In the genomic region with DNA sequence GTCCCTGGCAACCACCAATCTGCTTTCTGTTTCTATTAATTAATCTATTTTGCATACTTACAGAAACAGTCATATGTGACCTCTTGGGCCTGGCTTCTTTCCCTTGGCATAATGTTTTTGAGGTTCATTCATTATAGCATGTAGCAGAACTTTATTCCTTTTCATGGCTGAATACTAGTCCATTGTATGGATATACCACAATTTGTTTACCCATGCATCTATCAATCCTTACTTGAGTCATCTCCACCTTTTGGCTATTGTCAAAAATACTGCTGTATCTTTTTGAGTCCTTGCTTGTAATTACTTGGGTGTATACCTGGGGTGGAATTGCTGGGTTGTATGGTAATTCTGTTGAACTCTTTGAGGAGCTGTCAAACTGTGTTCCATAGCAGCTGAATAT, we compare ENCODE assay signal across 24 cellular contexts.
DNase-seq lines count a peak whose midpoint lies in the region; ATAC-seq, FAIRE-seq and TF ChIP-seq lines count a peak whose summit lies in the region.
"Had no signal": no experiment of that assay in that cellular context is flagged by ENCODE, and none has a peak within 500 bp of the region (broad histone marks: within the 10 kb centered on the region; RNA-seq: fewer than 3 reads in every experiment).

No MANE protein-coding gene starts in this region.

- H3K79me2 ChIP-seq in K562 (ENCODE audit: control insufficient read depth, insufficient read depth, low read length): no peaks in the 10 kb centered on the region

- H3K27ac ChIP-seq in HEK293 (ENCODE audit: extremely low read depth, low read depth, low read length) (no peak overlapping the region), K562 (ENCODE audit: extremely low read depth, low read depth, low read length) (no peak overlapping the region), coronary artery (no peak overlapping the region)
- H3K27ac ChIP-seq: BLaER1 had no signal

- TF ChIP-seq CTCF in D721Med (IDR thresholded peaks at IDR 0.05; ENCODE audit: insufficient read depth, missing control alignments) (no peak), HEK293 (tag by site-specific recombination; IDR thresholded peaks at IDR 0.05) (no peak), K562 (IDR thresholded peaks at IDR 0.05 in 2 of 3, conservative IDR thresholded peaks at IDR 0.05 in 1 of 3; ENCODE audit: insufficient read depth in 2 of 3, low read depth in 1 of 3, low read length in 3 of 3) (no peak), coronary artery (IDR thresholded peaks at IDR 0.05) (no peak)

- H3K9me3 ChIP-seq in HEK293 (ENCODE audit: control insufficient read depth, insufficient read depth, low read depth, low read length) (no peaks in the 10 kb centered on the region), K562 (replicated peaks; ENCODE audit: control insufficient read depth, insufficient read depth, low read depth, low read length) (no peaks in the 10 kb centered on the region)
- H3K9me3 ChIP-seq: BE2C had no signal

- H3K36me3 ChIP-seq in HEK293 (ENCODE audit: control insufficient read depth in 2 of 2, insufficient read depth in 1 of 2, low read length in 2 of 2) (peaks cover 0 to under 1% of the 10 kb centered on the region in 2 experiments; a peak in 2 of 3 replicates), K562 (ENCODE audit: control insufficient read depth, insufficient read depth, low read length) (no peaks in the 10 kb centered on the region)

- ATAC-seq in K562 (no peak), HG03521 (IDR thresholded peaks at IDR 0.05; ENCODE audit: unreplicated experiment) (no peak)
- no peak for ATAC-seq in effector memory CD8-positive, alpha-beta T cell (replicated peaks)
- no peak for ATAC-seq in activated CD8-positive, alpha-beta memory T cell treated with anti-CD3 and anti-CD28 coated beads, Interleukin-2, amount 10 ng/mL, durations not matched to agents 7 days and 5 days

- no TSS peak for BruUV-seq in K562 (replicated peaks; lab: Mats Ljungman, UMichigan)

- intact Hi-C loops in K562 (cut with micrococcal nuclease): no loop called here

- no peak overlapping the region for H3K4me3 Mint-ChIP-seq in effector memory CD8-positive, alpha-beta T cell
- no peak overlapping the region for H3K4me3 Mint-ChIP-seq in activated CD8-positive, alpha-beta memory T cell treated with anti-CD3 and anti-CD28 coated beads, Interleukin-2, amount 10 ng/mL, durations not matched to agents 7 days and 5 days
- H3K4me3 Mint-ChIP-seq: CD14-positive monocyte; CD4-positive, alpha-beta memory T cell; CD4-positive, CD25-positive, alpha-beta regulatory T cell; CD8-positive, alpha-beta memory T cell had no signal

- TF ChIP-seq RAD21 in K562 (CRISPR knock-in tag; conservative IDR thresholded peaks at IDR 0.05 in 1 of 2, IDR thresholded peaks at IDR 0.05 in 1 of 2): no peak

- H3K9me1 ChIP-seq in K562 (ENCODE audit: control insufficient read depth, insufficient read depth, low read length): no peaks in the 10 kb centered on the region

- H3K27ac Mint-ChIP-seq in effector memory CD8-positive, alpha-beta T cell: no peak overlapping the region
- H3K27ac Mint-ChIP-seq in activated CD8-positive, alpha-beta memory T cell treated with anti-CD3 and anti-CD28 coated beads, Interleukin-2, amount 10 ng/mL, durations not matched to agents 7 days and 5 days: no peak overlapping the region
- H3K27ac Mint-ChIP-seq: CD14-positive monocyte; CD4-positive, alpha-beta memory T cell; CD4-positive, CD25-positive, alpha-beta regulatory T cell; CD8-positive, alpha-beta memory T cell had no signal

- H3K4me1 Mint-ChIP-seq in effector memory CD8-positive, alpha-beta T cell (ENCODE audit: low read depth in 2 of 2): peaks cover 0 to 3% of the 10 kb centered on the region in 2 donors
- H3K4me1 Mint-ChIP-seq in activated CD8-positive, alpha-beta memory T cell treated with anti-CD3 and anti-CD28 coated beads, Interleukin-2, amount 10 ng/mL, durations not matched to agents 7 days and 5 days: no peaks in the 10 kb centered on the region
- H3K4me1 Mint-ChIP-seq: CD4-positive, alpha-beta memory T cell; CD4-positive, CD25-positive, alpha-beta regulatory T cell; CD8-positive, alpha-beta memory T cell had no signal

- no peaks in the 10 kb centered on the region for H4K20me1 ChIP-seq in K562 (replicated peaks; ENCODE audit: control insufficient read depth, insufficient read depth, low read length)

- H3K4me2 ChIP-seq in K562 (ENCODE audit: insufficient read depth, low read length): no peak overlapping the region
- H3K4me2 ChIP-seq: BLaER1 had no signal

- H3K4me1 ChIP-seq in HEK293 (ENCODE audit: control insufficient read depth, insufficient read depth, low read length) (peaks cover 12% of the 10 kb centered on the region), K562 (replicated peaks in 1 of 2; ENCODE audit: control insufficient read depth in 2 of 2, insufficient read depth in 2 of 2, low read length in 2 of 2) (peaks cover 0 to 13% of the 10 kb centered on the region in 2 experiments; a peak in 3 of 5 replicates)

- TF ChIP-seq EP300 in K562 (IDR thresholded peaks at IDR 0.05; ENCODE audit: low read length): no peak

- no peak for TF ChIP-seq POLR2A in GM12892 (IDR thresholded peaks at IDR 0.05; ENCODE audit: low read depth, low read length)
- TF ChIP-seq POLR2A in K562 (conservative IDR thresholded peaks at IDR 0.05): no peak

- H2AFZ ChIP-seq in K562 (ENCODE audit: low read depth, low read length): no peak overlapping the region

- CTCF ChIA-PET in HEK293 (lab: Yijun Ruan, JAX): interaction anchor here (2.7 to 6.1 kb wide), 2 partner anchors 190 kb away, joined by 9 to 71 read pairs; no protein-coding TSS in a partner anchor
- CTCF ChIA-PET in K562 (lab: Yijun Ruan, JAX; ENCODE audit: low intra/inter-chr PET ratio): no interaction called here
- CTCF ChIA-PET in activated CD8-positive, alpha-beta memory T cell treated with anti-CD3 and anti-CD28 coated beads, Interleukin-2, amount 10 ng/mL, durations not matched to agents 7 days and 5 days (lab: Charles Lee): interaction anchor here (5.1 kb wide), 1 partner anchor 191 kb away, joined by 29 read pairs; no protein-coding TSS in a partner anchor

- H3K9me3 Mint-ChIP-seq in effector memory CD8-positive, alpha-beta T cell: no peaks in the 10 kb centered on the region
- H3K9me3 Mint-ChIP-seq in activated CD8-positive, alpha-beta memory T cell treated with anti-CD3 and anti-CD28 coated beads, Interleukin-2, amount 10 ng/mL, durations not matched to agents 7 days and 5 days (ENCODE audit: low read depth): no peaks in the 10 kb centered on the region

- peaks cover 3% of the 10 kb centered on the region for H3K36me3 Mint-ChIP-seq in effector memory CD8-positive, alpha-beta T cell (ENCODE audit: insufficient read depth)
- H3K36me3 Mint-ChIP-seq in activated CD8-positive, alpha-beta memory T cell treated with anti-CD3 and anti-CD28 coated beads, Interleukin-2, amount 10 ng/mL, durations not matched to agents 7 days and 5 days: no peaks in the 10 kb centered on the region
- H3K36me3 Mint-ChIP-seq: CD4-positive, CD25-positive, alpha-beta regulatory T cell had no signal

- peak; percentile 69 for FAIRE-seq in D721Med (lab: Jason Lieb, UNC)
- peak; percentile 24 for FAIRE-seq in GM12892 (lab: Jason Lieb, UNC)
- no peak for FAIRE-seq in K562 (lab: Jason Lieb, UNC)
- FAIRE-seq: A204.1, G401.6, GM12891, GM18507 had no signal

- peaks cover 0 to 26% of the 10 kb centered on the region in 2 donors for H3K27me3 Mint-ChIP-seq in effector memory CD8-positive, alpha-beta T cell
- peaks cover 4% of the 10 kb centered on the region for H3K27me3 Mint-ChIP-seq in activated CD8-positive, alpha-beta memory T cell treated with anti-CD3 and anti-CD28 coated beads, Interleukin-2, amount 10 ng/mL, durations not matched to agents 7 days and 5 days
- H3K27me3 Mint-ChIP-seq: CD4-positive, alpha-beta memory T cell had no signal

- POLR2A ChIA-PET in HEK293 (lab: Yijun Ruan, JAX) (no interaction called here), K562 (lab: Yijun Ruan, JAX) (no interaction called here)

- H3K4me3 ChIP-seq in HEK293 (ENCODE audit: low read depth, low read length): no peak overlapping the region
- no peak overlapping the region for H3K4me3 ChIP-seq in K562
- H3K4me3 ChIP-seq in coronary artery: no peak overlapping the region
- H3K4me3 ChIP-seq: BLaER1 had no signal

- in situ Hi-C loops in K562 (cut with MboI): no loop called here

- DNase-seq in D721Med (ENCODE audit: insufficient read length, low spot score) (no peak), GM12892 (ENCODE audit: insufficient read length) (no peak), K562 (ENCODE audit: extremely low read depth in 1 of 4, low spot score in 3 of 4) (no peak), coronary artery (ENCODE audit: low spot score) (no peak)
- DNase-seq in effector memory CD8-positive, alpha-beta T cell: no peak
- DNase-seq in activated CD8-positive, alpha-beta memory T cell treated with anti-CD3 and anti-CD28 coated beads, Interleukin-2, amount 10 ng/mL, durations not matched to agents 7 days and 5 days: no peak
- DNase-seq: 8988T; ACHN; BE2C; C1 segment of cervical spinal cord; CD4-positive, alpha-beta memory T cell; CD4-positive, CD25-positive, alpha-beta regulatory T cell; CD8-positive, alpha-beta memory T cell; COR-L47; DMS79 treated with DMSO at 0.1 percent for 48 hours; GF-D8 had no signal

- no peaks in the 10 kb centered on the region for H3K27me3 ChIP-seq in K562 (ENCODE audit: control insufficient read depth in 2 of 2, insufficient read depth in 2 of 2, low read length in 2 of 2)
- H3K27me3 ChIP-seq: BE2C, BLaER1 had no signal

- no peak overlapping the region for H3K9ac ChIP-seq in K562 (ENCODE audit: insufficient read depth in 1 of 2, low read depth in 2 of 2, low read length in 2 of 2)
- H3K9ac ChIP-seq: BLaER1 had no signal

TF ChIP-seq in HEK293, 187 proteins besides CTCF, POLR2A, EP300 and RAD21 (continues in another document):
- TF ChIP-seq ZFP69B (tag by site-specific recombination; IDR thresholded peaks at IDR 0.05) (no peak), BCL11A (tag by site-specific recombination; IDR thresholded peaks at IDR 0.05; ENCODE audit: low read depth) (no peak)

TF ChIP-seq in K562, 482 proteins besides CTCF, POLR2A, EP300 and RAD21:
- TF ChIP-seq NUFIP1 (IDR thresholded peaks at IDR 0.05; ENCODE audit: partially characterized antibody) (no peak), RBM25 (IDR thresholded peaks at IDR 0.05; ENCODE audit: low read depth, low read length, severe bottlenecking) (peak; percentile 63), ZNF146 (CRISPR knock-in tag; IDR thresholded peaks at IDR 0.05; ENCODE audit: unreplicated experiment) (peak; percentile 89)
TF ChIP-seq in K562: peak in this region for 2.
